3 cellular contexts compared by ENCODE assay signal in the genomic region with DNA sequence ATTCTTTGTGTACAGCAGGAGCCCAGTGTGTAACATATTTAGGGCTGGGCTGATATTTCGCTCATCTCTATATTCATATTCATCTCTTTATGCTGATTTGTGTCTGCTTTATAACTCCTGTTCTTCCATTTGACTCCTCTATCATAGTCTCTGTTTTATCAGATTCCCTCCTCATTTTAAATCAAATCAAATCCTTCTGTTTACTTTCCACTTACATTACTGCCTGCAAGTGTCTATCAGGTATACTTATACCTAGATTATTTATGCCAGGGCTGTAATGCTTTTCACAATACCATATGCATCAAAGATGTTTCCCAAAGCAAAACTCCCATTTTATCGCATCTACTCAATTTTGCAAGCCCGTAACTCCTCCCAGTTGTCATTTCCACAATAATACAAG.
"Had no signal": no experiment of that assay in that cellular context is flagged by ENCODE, and none has a peak within 500 bp of the region (broad histone marks: within the 10 kb centered on the region; RNA-seq: fewer than 3 reads in every experiment).

No MANE protein-coding gene starts in this region.

- ATAC-seq: GM12878 had no signal

- DNase-seq: GDM1, GF-D8 had no signal

- H3K4me3 ChIP-seq: GM12878 had no signal
